9 cellular contexts compared by ENCODE assay signal in genomic region chr11:117426297-117426685, GRCh38.
DNase-seq lines count a peak whose midpoint lies in the region; FAIRE-seq and TF ChIP-seq lines count a peak whose summit lies in the region.
"Had no signal": no experiment of that assay in that cellular context is flagged by ENCODE, and none has a peak within 500 bp of the region (broad histone marks: within the 10 kb centered on the region; RNA-seq: fewer than 3 reads in every experiment).

No MANE protein-coding gene starts in this region.

- H3K27ac ChIP-seq in kidney (ENCODE audit: low read depth in 2 of 2, low read length in 2 of 2): no peak overlapping the region
- H3K27ac ChIP-seq: BLaER1 had no signal

- no peaks in the 10 kb centered on the region for H3K9me3 ChIP-seq in kidney (ENCODE audit: control insufficient read depth in 1 of 2, low read length in 2 of 2)
- H3K9me3 ChIP-seq: BLaER1 had no signal

- peak; percentile 99 for TF ChIP-seq CTCF in cardiac fibroblast (IDR thresholded peaks at IDR 0.05; ENCODE audit: low read depth, low read length)
- TF ChIP-seq CTCF in kidney (IDR thresholded peaks at IDR 0.05; ENCODE audit: borderline replicate concordance, extremely low read depth, insufficient read depth): peak; percentile 87

- peak; percentile 69 for DNase-seq in NCI-H1436 (lab: John Stamatoyannopoulos, UW)
- DNase-seq in NCI-H1436 treated with DMSO at 0.1 percent for 48 hours (lab: John Stamatoyannopoulos, UW): no peak
- peak; percentile 73 for DNase-seq in NCI-H146 (lab: John Stamatoyannopoulos, UW)
- peak; percentile 33 to 68 (median 56) for DNase-seq in activated CD4-positive, CD25-positive, alpha-beta regulatory T cell (lab: John Stamatoyannopoulos, UW)
- peak; percentile 60 for DNase-seq in cardiac fibroblast (ENCODE audit: low read depth in 2 of 2)
- DNase-seq in kidney: peak; percentile 87
- DNase-seq in stimulated activated CD4-positive, alpha-beta T cell treated with anti-CD3 and anti-CD28 coated beads, Interleukin-1b, Interleukin-23, amount 100 ng/mL, for 4 hours (ENCODE audit: low read depth in 2 of 2): peak; percentile 66 to 69
- DNase-seq in GOT3 (lab: John Stamatoyannopoulos, UW): no peak

- no peak overlapping the region for H3K9ac ChIP-seq in kidney (ENCODE audit: low read length in 2 of 2)
- H3K9ac ChIP-seq: BLaER1 had no signal

- peaks cover 0 to 13% of the 10 kb centered on the region in 2 donors for H3K36me3 ChIP-seq in kidney (ENCODE audit: control insufficient read depth in 1 of 2, insufficient read depth in 2 of 2, low read length in 2 of 2)
- H3K36me3 ChIP-seq: BLaER1 had no signal

- no peak for FAIRE-seq in kidney (lab: Jason Lieb, UNC)

- intact Hi-C loops in kidney (cut with DNase I): no loop called here

- H3K4me3 ChIP-seq in cardiac fibroblast (replicated peaks in 1 of 2; ENCODE audit: low read depth in 2 of 2, low read length in 2 of 2) (no peak overlapping the region), kidney (ENCODE audit: low read length in 2 of 2) (no peak overlapping the region)
- H3K4me3 ChIP-seq: BLaER1 had no signal

- no peaks in the 10 kb centered on the region for H3K4me1 ChIP-seq in kidney (ENCODE audit: control insufficient read depth in 1 of 2, insufficient read depth in 1 of 2, low read depth in 1 of 2, low read length in 2 of 2)

Comparison
In these comparisons a context has a peak if more than half of its experiments do, and no peak if none do; other contexts are left out.
1. DNase-seq: peak in NCI-H1436 (single experiment), NCI-H146 (single experiment), activated CD4-positive, CD25-positive, alpha-beta regulatory T cell (4 of 4), cardiac fibroblast (2 of 2), kidney (single experiment) and stimulated activated CD4-positive, alpha-beta T cell treated with anti-CD3 and anti-CD28 coated beads, Interleukin-1b, Interleukin-23, amount 100 ng/mL, for 4 hours (2 of 2); none in NCI-H1436 treated with DMSO at 0.1 percent for 48 hours (single experiment) and GOT3 (single experiment).